19 cellular contexts compared by ENCODE assay signal in the genomic region with DNA sequence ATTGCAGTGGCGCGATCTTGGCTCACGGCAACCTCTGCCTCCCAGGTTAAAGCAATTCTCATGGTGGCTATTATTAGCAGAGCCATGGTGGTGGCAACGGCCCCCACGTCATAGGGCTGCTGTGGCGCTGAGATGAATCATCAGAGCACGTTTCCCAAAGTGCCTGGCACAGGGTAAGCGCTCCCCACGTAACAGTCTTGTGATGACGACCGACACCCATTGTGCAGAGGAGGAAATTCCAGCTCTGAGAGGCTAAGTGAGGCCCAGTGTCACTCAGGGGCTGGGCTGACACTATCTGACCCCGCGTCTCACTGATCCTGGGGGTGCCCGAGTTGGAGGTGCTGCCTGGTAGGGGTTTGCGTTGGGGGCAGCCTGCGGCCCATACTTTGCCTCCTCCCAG. TPM values are rescaled to one million over a fixed set of nuclear protein-coding genes. Genes with fewer than 3 reads are reported as not detected.
"Had no signal": no experiment of that assay in that cellular context is flagged by ENCODE, and none has a peak within 500 bp of the region (broad histone marks: within the 10 kb centered on the region; RNA-seq: fewer than 3 reads in every experiment).

No MANE protein-coding gene starts in this region.

- H3K4me1 Mint-ChIP-seq: activated CD4-positive, alpha-beta memory T cell treated with anti-CD3 and anti-CD28 coated beads, Interleukin-2, amount 10 ng/mL, durations not matched to agents 7 days and 5 days; immature natural killer cell had no signal

- H3K27me3 Mint-ChIP-seq: activated CD4-positive, alpha-beta memory T cell treated with anti-CD3 and anti-CD28 coated beads, Interleukin-2, amount 10 ng/mL, durations not matched to agents 7 days and 5 days; activated CD4-positive, alpha-beta T cell treated with anti-CD3 and anti-CD28 coated beads for 36 hours had no signal

- H3K4me1 ChIP-seq: adrenal gland, sigmoid colon, suprapubic skin had no signal

- H3K36me3 ChIP-seq: adrenal gland, sigmoid colon, suprapubic skin, WERI-Rb-1 had no signal

- H3K9me3 Mint-ChIP-seq: activated CD4-positive, alpha-beta memory T cell treated with anti-CD3 and anti-CD28 coated beads, Interleukin-2, amount 10 ng/mL, durations not matched to agents 7 days and 5 days; activated naive CD4-positive, alpha-beta T cell treated with anti-CD3 and anti-CD28 coated beads for 36 hours; immature natural killer cell; natural killer cell; type B pancreatic cell had no signal

- H3K36me3 Mint-ChIP-seq: immature natural killer cell, natural killer cell, type B pancreatic cell had no signal

- H3K9me3 ChIP-seq: adrenal gland, sigmoid colon, suprapubic skin had no signal

- ATAC-seq: activated CD4-positive, alpha-beta T cell treated with anti-CD3 and anti-CD28 coated beads for 36 hours; natural killer cell; stimulated activated naive CD8-positive, alpha-beta T cell treated with anti-CD3 and anti-CD28 coated beads, Interleukin-15, Interleukin-2, amounts not matched to agents 100 U/mL and 50 U/mL, for 24 hours had no signal

- H3K27ac ChIP-seq: adrenal gland, sigmoid colon, suprapubic skin, WERI-Rb-1 had no signal

- H3K4me3 Mint-ChIP-seq: activated CD4-positive, alpha-beta memory T cell treated with anti-CD3 and anti-CD28 coated beads, Interleukin-2, amount 10 ng/mL, durations not matched to agents 7 days and 5 days; activated CD4-positive, alpha-beta T cell treated with anti-CD3 and anti-CD28 coated beads for 36 hours; activated naive CD4-positive, alpha-beta T cell treated with anti-CD3 and anti-CD28 coated beads for 36 hours; immature natural killer cell; natural killer cell; type B pancreatic cell had no signal

- H3K4me3 ChIP-seq: adrenal gland, sigmoid colon, suprapubic skin had no signal

- H3K27me3 ChIP-seq: adrenal gland, sigmoid colon had no signal

- DNase-seq: activated CD4-positive, alpha-beta memory T cell treated with anti-CD3 and anti-CD28 coated beads, Interleukin-2, amount 10 ng/mL, durations not matched to agents 7 days and 5 days; activated CD4-positive, alpha-beta T cell treated with anti-CD3 and anti-CD28 coated beads for 36 hours; activated naive CD4-positive, alpha-beta T cell treated with anti-CD3 and anti-CD28 coated beads for 36 hours; activated T-cell treated with anti-CD3 and anti-CD28 coated beads, Interleukin-2, amount 50 U/mL, for 48 hours; adrenal gland; cortex of kidney; effector CD8-positive, alpha-beta T cell; immature natural killer cell; mammary epithelial cell; natural killer cell; nucleus accumbens; sigmoid colon; stimulated activated CD4-positive, alpha-beta T cell treated with anti-CD3 and anti-CD28 coated beads, Interleukin-2, amount 100 ng/mL, for 48 hours; stimulated activated naive CD8-positive, alpha-beta T cell treated with anti-CD3 and anti-CD28 coated beads, Interleukin-15, Interleukin-2, amounts not matched to agents 100 U/mL and 50 U/mL, for 24 hours; WERI-Rb-1 had no signal

- H3K27ac Mint-ChIP-seq: activated CD4-positive, alpha-beta memory T cell treated with anti-CD3 and anti-CD28 coated beads, Interleukin-2, amount 10 ng/mL, durations not matched to agents 7 days and 5 days; activated CD4-positive, alpha-beta T cell treated with anti-CD3 and anti-CD28 coated beads for 36 hours; activated naive CD4-positive, alpha-beta T cell treated with anti-CD3 and anti-CD28 coated beads for 36 hours; immature natural killer cell; natural killer cell; progenitor cell of endocrine pancreas; type B pancreatic cell had no signal

RNA-seq across cellular contexts. Expression of a gene that starts 16.2 kb away (rescaled TPM):
- total RNA-seq: activated CD4-positive, alpha-beta memory T cell treated with anti-CD3 and anti-CD28 coated beads, Interleukin-2, amount 10 ng/mL, durations not matched to agents 7 days and 5 days; activated CD4-positive, alpha-beta T cell treated with anti-CD3 and anti-CD28 coated beads for 36 hours; activated naive CD4-positive, alpha-beta T cell treated with anti-CD3 and anti-CD28 coated beads for 36 hours; adrenal gland; mammary epithelial cell; mucosa of gallbladder; natural killer cell; progenitor cell of endocrine pancreas; sigmoid colon; suprapubic skin had no signal

RNA-seq across cellular contexts. Expression of a gene that starts 19.5 kb away (rescaled TPM):
- total RNA-seq: activated CD4-positive, alpha-beta memory T cell treated with anti-CD3 and anti-CD28 coated beads, Interleukin-2, amount 10 ng/mL, durations not matched to agents 7 days and 5 days; activated CD4-positive, alpha-beta T cell treated with anti-CD3 and anti-CD28 coated beads for 36 hours; activated naive CD4-positive, alpha-beta T cell treated with anti-CD3 and anti-CD28 coated beads for 36 hours; mammary epithelial cell; natural killer cell; progenitor cell of endocrine pancreas; sigmoid colon; suprapubic skin had no signal

RNA-seq across cellular contexts. Expression of a gene that starts 43.4 kb away (rescaled TPM):
- total RNA-seq: activated CD4-positive, alpha-beta memory T cell treated with anti-CD3 and anti-CD28 coated beads, Interleukin-2, amount 10 ng/mL, durations not matched to agents 7 days and 5 days; activated CD4-positive, alpha-beta T cell treated with anti-CD3 and anti-CD28 coated beads for 36 hours; activated naive CD4-positive, alpha-beta T cell treated with anti-CD3 and anti-CD28 coated beads for 36 hours; adrenal gland; mammary epithelial cell; mucosa of gallbladder; natural killer cell; progenitor cell of endocrine pancreas; sigmoid colon; suprapubic skin had no signal
